8 cellular contexts compared by ENCODE assay signal in genomic region chr12:6285063-6285477, GRCh38. TPM values are rescaled to one million over a fixed set of nuclear protein-coding genes. Genes with fewer than 3 reads are reported as not detected.
DNase-seq lines count a peak whose midpoint lies in the region; ATAC-seq and TF ChIP-seq lines count a peak whose summit lies in the region.

No MANE protein-coding gene starts in this region.

- intact Hi-C loops in lower lobe of right lung (cut with DNase I), result loop anchor here (10.0 kb wide), 1 partner anchor 220 kb away; no protein-coding TSS in a partner anchor

- in situ Hi-C loops in Caki2 (cut with HindIII; ENCODE audit: low pct_unique_long_range_greater_than_20kb, low sequenced_read_pairs), result no loop called here

- H3K27me3 ChIP-seq in lower lobe of right lung (ENCODE audit: low read depth), result no peaks in the 10 kb centered on the region

- H3K27ac ChIP-seq in coronary artery, result no peak overlapping the region
- H3K27ac ChIP-seq in lower lobe of right lung, result no peak overlapping the region

- no peaks in the 10 kb centered on the region for H3K36me3 ChIP-seq in lower lobe of right lung

- DNase-seq in Caki2 (ENCODE audit: low read depth), result peak; percentile 60
- DNase-seq in HEK293T (ENCODE audit: extremely low spot score), result peak; percentile 86
- DNase-seq in NCI-H345 (lab: John Stamatoyannopoulos, UW), result peak; percentile 79
- peak; percentile 65 for DNase-seq in activated CD4-positive, alpha-beta T cell treated with anti-CD3 and anti-CD28 coated beads for 48 hours
- DNase-seq in coronary artery (ENCODE audit: low spot score), result no peak
- peak; percentile 62 for DNase-seq in lower lobe of right lung
- peak; percentile 12 for DNase-seq in stimulated activated CD8-positive, alpha-beta memory T cell treated with anti-CD3 and anti-CD28 coated beads, Interleukin-12 subunit alpha, Interleukin-12 subunit beta, amount 100 ng/mL, for 4 hours (ENCODE audit: low read depth)

- H3K4me3 ChIP-seq in coronary artery (no peak overlapping the region), lower lobe of right lung (no peak overlapping the region)

- POLR2A ChIA-PET in HEK293T (lab: Yijun Ruan, JAX), result interaction anchor here (1.7 kb wide), 1 partner anchor 84 kb away, joined by 6 read pairs; the partner anchor contains the start of gene CD9

- H3K4me1 ChIP-seq in lower lobe of right lung, result peaks cover 12% of the 10 kb centered on the region

- ATAC-seq in lower lobe of right lung (peak; percentile 79 to 90), HG03565 (IDR thresholded peaks at IDR 0.05; ENCODE audit: unreplicated experiment) (no peak)

- CTCF ChIA-PET in HEK293T (lab: Yijun Ruan, JAX), result interaction anchor here (0.6 to 4.9 kb wide), 21 partner anchors 9 to 297 kb away, joined by 3 to 52 read pairs (median 4); partner anchors contain the start of gene CD9

- TF ChIP-seq CTCF in coronary artery (IDR thresholded peaks at IDR 0.05) (peak; percentile 76), lower lobe of right lung (IDR thresholded peaks at IDR 0.05) (peak; percentile 93)

- H3K9me3 ChIP-seq in lower lobe of right lung, result no peaks in the 10 kb centered on the region

TF ChIP-seq in HEK293T, 16 proteins besides CTCF, POLR2A, EP300 and RAD21:
- TF ChIP-seq FOXK2 (IDR thresholded peaks at IDR 0.05), result no peak
- TF ChIP-seq, protein P1, sequence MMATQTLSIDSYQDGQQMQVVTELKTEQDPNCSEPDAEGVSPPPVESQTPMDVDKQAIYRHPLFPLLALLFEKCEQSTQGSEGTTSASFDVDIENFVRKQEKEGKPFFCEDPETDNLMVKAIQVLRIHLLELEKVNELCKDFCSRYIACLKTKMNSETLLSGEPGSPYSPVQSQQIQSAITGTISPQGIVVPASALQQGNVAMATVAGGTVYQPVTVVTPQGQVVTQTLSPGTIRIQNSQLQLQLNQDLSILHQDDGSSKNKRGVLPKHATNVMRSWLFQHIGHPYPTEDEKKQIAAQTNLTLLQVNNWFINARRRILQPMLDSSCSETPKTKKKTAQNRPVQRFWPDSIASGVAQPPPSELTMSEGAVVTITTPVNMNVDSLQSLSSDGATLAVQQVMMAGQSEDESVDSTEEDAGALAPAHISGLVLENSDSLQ (IDR thresholded peaks at IDR 0.05), result no peak
- no peak for TF ChIP-seq SP1 (IDR thresholded peaks at IDR 0.05)
- TF ChIP-seq SUZ12 (IDR thresholded peaks at IDR 0.05), result no peak
- TF ChIP-seq NFRKB (IDR thresholded peaks at IDR 0.05), result no peak
- no peak for TF ChIP-seq BHLHE40 (IDR thresholded peaks at IDR 0.05; ENCODE audit: borderline replicate concordance)
- TF ChIP-seq LEF1 (IDR thresholded peaks at IDR 0.05; ENCODE audit: borderline replicate concordance), result no peak

RNA-seq across cellular contexts. Expression of gene PLEKHG6, which starts 25.4 kb away (rescaled TPM):
- total RNA-seq in Caki2 (2014; rRNA removed; shearing (Covaris generic); ENCODE audit: low replicate concordance), result 1.0 and 2.0 TPM in 2 replicates
- 2.9 TPM for total RNA-seq in lower lobe of right lung

RNA-seq across cellular contexts. Expression of gene TNFRSF1A, which starts 56.8 kb away (rescaled TPM):
- 121 and 171 TPM in 2 replicates for total RNA-seq in Caki2 (2014; rRNA removed; shearing (Covaris generic); ENCODE audit: low replicate concordance)
- 165 TPM for total RNA-seq in lower lobe of right lung
